ENCODE assay signal across 17 cellular contexts in genomic region chr12:65637150-65637549, GRCh38.
DNase-seq lines count a peak whose midpoint lies in the region; ATAC-seq, FAIRE-seq and TF ChIP-seq lines count a peak whose summit lies in the region.
"Had no signal": no experiment of that assay in that cellular context is flagged by ENCODE, and none has a peak within 500 bp of the region (broad histone marks: within the 10 kb centered on the region; RNA-seq: fewer than 3 reads in every experiment).

No MANE protein-coding gene starts in this region.

- no peak overlapping the region for H2AFZ ChIP-seq in PC-3 (ENCODE audit: low read length)
- H2AFZ ChIP-seq in osteoblast (ENCODE audit: low read length), result no peak overlapping the region

- CTCF ChIA-PET in PC-3 (lab: Charles Lee), result no interaction called here

- H3K4me3 ChIP-seq in PC-3 (ENCODE audit: low read length), result no peak overlapping the region
- H3K4me3 ChIP-seq in WERI-Rb-1 (ENCODE audit: low read depth, low read length), result no peak overlapping the region
- H3K4me3 ChIP-seq in osteoblast (ENCODE audit: insufficient read depth, low read length), result no peak overlapping the region
- H3K4me3 ChIP-seq: BLaER1 treated with 17β-estradiol and CSF1 and Interleukin-3, amounts not matched to agents 10 nM and 100 nM; GM12878; HAP-1 had no signal

- peaks cover 21% of the 10 kb centered on the region for H3F3A ChIP-seq in PC-3 (ENCODE audit: low read length, unreplicated experiment)

- POLR2A ChIA-PET in PC-3 (lab: Charles Lee; ENCODE audit: unreplicated experiment), result no interaction called here

- H3K9me2 ChIP-seq in PC-3 (replicated peaks; ENCODE audit: low read length), result no peaks in the 10 kb centered on the region

- no peak overlapping the region for H3K4me2 ChIP-seq in PC-3 (ENCODE audit: low read length)
- no peak overlapping the region for H3K4me2 ChIP-seq in osteoblast (ENCODE audit: insufficient read depth, low read length)

- H3K9ac ChIP-seq in PC-3 (ENCODE audit: low read length), result peak overlapping the region; percentile 84
- H3K9ac ChIP-seq: BLaER1 treated with 17β-estradiol and CSF1 and Interleukin-3, amounts not matched to agents 10 nM and 100 nM had no signal

- peaks cover 16% of the 10 kb centered on the region; the same call in 1 of the 2 replicates for H3K79me2 ChIP-seq in PC-3 (ENCODE audit: low read length)
- H3K79me2 ChIP-seq in osteoblast (ENCODE audit: insufficient read depth, low read length), result no peaks in the 10 kb centered on the region

- H3K9me3 ChIP-seq in PC-3 (ENCODE audit: low read length), result no peaks in the 10 kb centered on the region
- H3K9me3 ChIP-seq in WERI-Rb-1 (ENCODE audit: severe bottlenecking), result no peaks in the 10 kb centered on the region
- H3K9me3 ChIP-seq in osteoblast (ENCODE audit: low read depth, low read length), result no peaks in the 10 kb centered on the region
- H3K9me3 ChIP-seq: HAP-1 had no signal

- H4K20me1 ChIP-seq in PC-3 (ENCODE audit: low read length) (no peaks in the 10 kb centered on the region), osteoblast (ENCODE audit: insufficient read depth, low read length) (no peaks in the 10 kb centered on the region)
- H4K20me1 ChIP-seq: BLaER1 treated with 17β-estradiol and CSF1 and Interleukin-3, amounts not matched to agents 10 nM and 100 nM had no signal

- intact Hi-C loops in PC-3 (cut with micrococcal nuclease), result no loop called here

- no TSS peak for BruUV-seq in PC-3 (replicated peaks; lab: Mats Ljungman, UMichigan)

- DNase-seq in PC-3, result no peak
- no peak for DNase-seq in WERI-Rb-1
- DNase-seq in osteoblast (ENCODE audit: insufficient read length, low spot score, missing footprints), result no peak
- no peak for DNase-seq in OCI-M1 (lab: John Stamatoyannopoulos, UW)
- no peak for DNase-seq in NCI-H524 (lab: John Stamatoyannopoulos, UW)
- DNase-seq in RCC 7860 (ENCODE audit: low spot score), result no peak
- DNase-seq: 8988T; ACHN; CD4-positive, CD25-positive, alpha-beta regulatory T cell; DMS53 had no signal

- ATAC-seq in PC-3, result no peak
- no peak for ATAC-seq in HG03175 (IDR thresholded peaks at IDR 0.05; ENCODE audit: unreplicated experiment)
- ATAC-seq: GM12878 had no signal

- TF ChIP-seq CTCF in PC-3 (conservative IDR thresholded peaks at IDR 0.05; ENCODE audit: low read depth, low read length) (no peak), WERI-Rb-1 (IDR thresholded peaks at IDR 0.05; ENCODE audit: low read depth, low read length) (no peak), osteoblast (IDR thresholded peaks at IDR 0.05; ENCODE audit: extremely low read depth, low read depth, low read length) (no peak)

- H3K27me3 ChIP-seq in PC-3 (ENCODE audit: low read length) (no peaks in the 10 kb centered on the region), WERI-Rb-1 (ENCODE audit: insufficient read depth, low read depth, severe bottlenecking) (no peaks in the 10 kb centered on the region), osteoblast (ENCODE audit: insufficient read depth, low read length) (no peaks in the 10 kb centered on the region)
- H3K27me3 ChIP-seq: BLaER1 treated with 17β-estradiol and CSF1 and Interleukin-3, amounts not matched to agents 10 nM and 100 nM had no signal

- no peaks in the 10 kb centered on the region for H3K36me3 ChIP-seq in PC-3 (ENCODE audit: low read depth, low read length)
- H3K36me3 ChIP-seq in WERI-Rb-1, result no peaks in the 10 kb centered on the region
- no peaks in the 10 kb centered on the region for H3K36me3 ChIP-seq in osteoblast (ENCODE audit: insufficient read depth, low read length)
- H3K36me3 ChIP-seq: BLaER1 treated with 17β-estradiol and CSF1 and Interleukin-3, amounts not matched to agents 10 nM and 100 nM; HAP-1 had no signal

- H3K4me1 ChIP-seq in PC-3 (ENCODE audit: insufficient read depth, low read length), result peaks cover 57% of the 10 kb centered on the region
- peaks cover 66% of the 10 kb centered on the region for H3K4me1 ChIP-seq in osteoblast (ENCODE audit: insufficient read depth, low read length)
- H3K4me1 ChIP-seq: HAP-1 had no signal

- FAIRE-seq in G401.6 (lab: Jason Lieb, UNC) (peak; percentile 49), RCC 7860 (lab: Jason Lieb, UNC) (no peak)
- FAIRE-seq: GM12878, GM18507, H1 had no signal

- H3K27ac ChIP-seq in PC-3 (ENCODE audit: low read length), result peak overlapping the region; percentile 99
- peak overlapping the region; percentile 68 for H3K27ac ChIP-seq in WERI-Rb-1
- H3K27ac ChIP-seq in osteoblast (ENCODE audit: low read depth, low read length), result peak overlapping the region; percentile 98
